9 cellular contexts compared by ENCODE assay signal in the genomic region with DNA sequence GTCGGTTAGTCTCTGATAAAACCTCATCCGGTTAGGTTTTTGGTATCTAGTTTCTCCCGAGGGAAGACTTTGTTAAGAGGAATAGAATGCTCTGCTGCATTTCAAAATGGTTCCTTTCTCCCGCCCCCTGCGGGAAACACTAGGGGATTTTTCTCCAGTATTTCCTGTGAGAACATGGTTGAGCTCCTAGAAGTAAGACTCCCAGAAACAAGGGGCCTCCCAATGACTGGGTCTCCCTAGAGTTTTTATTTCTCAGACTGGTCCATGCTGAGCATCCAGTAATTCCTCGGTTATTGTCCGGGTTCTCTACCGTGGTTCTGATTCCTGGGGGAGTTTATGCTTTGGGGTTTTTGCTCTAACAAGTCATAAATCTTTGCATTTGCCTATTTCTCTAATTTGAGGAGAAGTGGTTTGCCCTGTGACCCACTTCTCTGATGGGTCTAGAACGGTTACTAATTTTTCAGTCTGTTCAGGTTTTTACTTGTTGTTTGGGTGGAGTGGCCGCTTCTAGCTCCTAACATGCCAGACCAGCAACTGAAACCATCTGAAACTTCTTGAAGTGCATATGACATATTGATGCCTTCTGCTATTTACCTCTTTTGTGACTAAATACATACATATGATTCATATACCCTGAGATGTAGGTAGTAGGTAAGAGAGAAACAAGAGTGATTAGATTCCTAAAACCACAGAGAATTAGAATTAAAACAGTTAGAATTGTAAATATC. TPM values are rescaled to one million over a fixed set of nuclear protein-coding genes. Genes with fewer than 3 reads are reported as not detected.
DNase-seq lines count a peak whose midpoint lies in the region; ATAC-seq and TF ChIP-seq lines count a peak whose summit lies in the region.
"Had no signal": no experiment of that assay in that cellular context is flagged by ENCODE, and none has a peak within 500 bp of the region (broad histone marks: within the 10 kb centered on the region; RNA-seq: fewer than 3 reads in every experiment).

No MANE protein-coding gene starts in this region.

- no peak overlapping the region for H3K4me3 Mint-ChIP-seq in naive B cell

- ATAC-seq in GM18858 (IDR thresholded peaks at IDR 0.05; ENCODE audit: unreplicated experiment) (peak; percentile 56), GM21576 (IDR thresholded peaks at IDR 0.05; ENCODE audit: unreplicated experiment) (peak; percentile 67), HG03469 (IDR thresholded peaks at IDR 0.05; ENCODE audit: unreplicated experiment) (peak; percentile 72), naive B cell (ENCODE audit: low read depth in 2 of 2) (no peak)

- TF ChIP-seq CTCF in ascending aorta (IDR thresholded peaks at IDR 0.05) = no peak

- no peaks in the 10 kb centered on the region for H3K4me1 ChIP-seq in ascending aorta

- H3K9me3 Mint-ChIP-seq in naive B cell = no peaks in the 10 kb centered on the region

- no peak overlapping the region for H3K4me3 ChIP-seq in ascending aorta

- no peak overlapping the region for H3K27ac ChIP-seq in ascending aorta

- peaks cover 34 to 35% of the 10 kb centered on the region in 2 donors for H3K36me3 Mint-ChIP-seq in naive B cell

- H3K9me3 ChIP-seq in ascending aorta = no peaks in the 10 kb centered on the region

- H3K27me3 Mint-ChIP-seq in naive B cell = no peaks in the 10 kb centered on the region

- peak overlapping the region in 4 of 6 donors; percentile 30 to 63 (median 54) for H3K27ac Mint-ChIP-seq in naive B cell

- intact Hi-C loops in ascending aorta (cut with DNase I) = loop anchor here (5.0 kb wide), 1 partner anchor 257 kb away; no protein-coding TSS in a partner anchor

- H3K4me1 Mint-ChIP-seq in naive B cell = peaks cover 7 to 13% (median 9%) of the 10 kb centered on the region in 3 donors

- DNase-seq in naive B cell = no peak
- no peak for DNase-seq in NCI-H2081 treated with DMSO at 0.1 percent for 48 hours (lab: John Stamatoyannopoulos, UW)
- no peak for DNase-seq in ascending aorta (ENCODE audit: low spot score in 2 of 2)
- DNase-seq in central memory CD4-positive, alpha-beta T cell = no peak

- H3K27me3 ChIP-seq in ascending aorta = no peaks in the 10 kb centered on the region

- H3K36me3 ChIP-seq in ascending aorta = no peaks in the 10 kb centered on the region

RNA-seq across cellular contexts. Expression of gene TESPA1, which starts 25.1 kb away (rescaled TPM):
- polyA plus RNA-seq in naive B cell (ENCODE audit: low read depth in 6 of 6) = 10 to 100 TPM; 16.5 to 23.2 (median 18.3) TPM
- total RNA-seq in ascending aorta = not detected
- total RNA-seq: glomerular endothelial cell, NCI-H460 had no signal

Comparison
In these comparisons a context has a peak if more than half of its experiments do, and no peak if none do; other contexts are left out.
1. ATAC-seq: peak in GM18858 (single experiment), GM21576 (single experiment) and HG03469 (single experiment); none in naive B cell (0 of 2).